21 cellular contexts compared by ENCODE assay signal in genomic region chr3:115134648-115135347, GRCh38. TPM values are rescaled to one million over a fixed set of nuclear protein-coding genes. Genes with fewer than 3 reads are reported as not detected.
DNase-seq lines count a peak whose midpoint lies in the region; ATAC-seq, FAIRE-seq and TF ChIP-seq lines count a peak whose summit lies in the region.
"Had no signal": no experiment of that assay in that cellular context is flagged by ENCODE, and none has a peak within 500 bp of the region (broad histone marks: within the 10 kb centered on the region; RNA-seq: fewer than 3 reads in every experiment).

No MANE protein-coding gene starts in this region.

- TF ChIP-seq POLR2A in body of pancreas (IDR thresholded peaks at IDR 0.05): no peak

- DNase-seq in NCI-H1092 treated with DMSO at 0.1 percent for 48 hours (lab: John Stamatoyannopoulos, UW) (peak; percentile 9), NCI-H1092 (lab: John Stamatoyannopoulos, UW) (no peak), NCI-H146 (lab: John Stamatoyannopoulos, UW) (peak; percentile 27), body of pancreas (no peak), pancreas (no peak)
- no peak for DNase-seq in activated CD4-positive, CD25-positive, alpha-beta regulatory T cell (lab: John Stamatoyannopoulos, UW)
- DNase-seq: AML-193; Caco-2; CD4-positive, alpha-beta T cell; GOT3; H7; IMR-90 had no signal

- H3K9me3 ChIP-seq in body of pancreas: no peaks in the 10 kb centered on the region
- H3K9me3 ChIP-seq in pancreas: no peaks in the 10 kb centered on the region
- H3K9me3 ChIP-seq: A549, Caco-2 had no signal

- no peaks in the 10 kb centered on the region for H3K27me3 ChIP-seq in body of pancreas
- H3K27me3 ChIP-seq in pancreas: no peaks in the 10 kb centered on the region

- 42 to 47% methylated on average over 5 of the region's 5 CpGs for WGBS in body of pancreas, 2 donors
- WGBS in pancreas, 2 donors: 48 to 50% methylated on average over 5 of the region's 5 CpGs

- H3K27ac ChIP-seq in body of pancreas: peak overlapping the region in 3 of 4 donors; percentile 59 to 66 (median 66)
- peak overlapping the region in 2 of 4 donors; percentile 7 to 20 for H3K27ac ChIP-seq in pancreas
- H3K27ac ChIP-seq: 22Rv1, A549, C4-2B, HL-60 had no signal

- H3K4me1 ChIP-seq in body of pancreas: peaks cover 10% of the 10 kb centered on the region
- H3K4me1 ChIP-seq in pancreas: peaks cover 0 to 6% (median 0%) of the 10 kb centered on the region in 3 donors
- H3K4me1 ChIP-seq: A549, Caco-2 had no signal

- no peak for FAIRE-seq in pancreas (lab: Jason Lieb, UNC)
- FAIRE-seq: D721Med, G401.6, GM12891 had no signal

- no peaks in the 10 kb centered on the region for H3K36me3 ChIP-seq in body of pancreas (replicated peaks in 1 of 2; ENCODE audit: insufficient read depth in 1 of 2, low read depth in 2 of 2)
- H3K36me3 ChIP-seq in pancreas: no peaks in the 10 kb centered on the region

- TF ChIP-seq CTCF in body of pancreas (IDR thresholded peaks at IDR 0.05) (no peak), pancreas (IDR thresholded peaks at IDR 0.05) (no peak)

- intact Hi-C loops in body of pancreas (cut with DNase I) (no loop called here), pancreas (cut with DNase I) (no loop called here)

- H3K4me3 ChIP-seq in body of pancreas (no peak overlapping the region), pancreas (no peak overlapping the region)
- H3K4me3 ChIP-seq: A549 had no signal

- ATAC-seq in body of pancreas (peak; percentile 60), pancreas (peak; percentile 28 to 86 (median 78)), GM18873 (IDR thresholded peaks at IDR 0.05; ENCODE audit: low FRiP score, unreplicated experiment) (no peak), HG03045 (IDR thresholded peaks at IDR 0.05; ENCODE audit: unreplicated experiment) (no peak)
- ATAC-seq: A549 had no signal

RNA-seq across cellular contexts. Expression of gene ZBTB20, which starts 12.3 kb away (rescaled TPM):
- total RNA-seq in body of pancreas: 10 to 100 TPM; 48.3 to 77.1 TPM
- total RNA-seq in pancreas: 10 to 100 TPM; 34.7 to 81.5 (median 47.0) TPM
- 10 to 100 TPM in 1 of 2 donors, 1 to 10 TPM in 1; 1.3 to 16.0 TPM for polyA plus RNA-seq in pancreas

Comparison
In these comparisons a context has a peak if more than half of its experiments do, and no peak if none do; other contexts are left out.
1. DNase-seq: peak in NCI-H1092 treated with DMSO at 0.1 percent for 48 hours (single experiment) and NCI-H146 (single experiment); none in NCI-H1092 (single experiment), body of pancreas (0 of 4), pancreas (0 of 6) and activated CD4-positive, CD25-positive, alpha-beta regulatory T cell (0 of 4).
2. ATAC-seq: peak in body of pancreas (single experiment) and pancreas (4 of 4); none in GM18873 (single experiment) and HG03045 (single experiment).